Comparison of ENCODE assay signal across 26 cellular contexts in genomic region chr1:117396074-117396473, GRCh38.
"Had no signal": no experiment of that assay in that cellular context is flagged by ENCODE, and none has a peak within 500 bp of the region (broad histone marks: within the 10 kb centered on the region; RNA-seq: fewer than 3 reads in every experiment).

No MANE protein-coding gene starts in this region.

- H3K27me3 ChIP-seq: neutrophil, right lobe of liver, sigmoid colon, stomach, thyroid gland, tibial nerve, upper lobe of left lung, vagina had no signal

- H3K9me3 ChIP-seq: neutrophil, psoas muscle, right lobe of liver, sigmoid colon, stomach, thoracic aorta, thyroid gland, upper lobe of left lung, vagina had no signal

- FAIRE-seq: small intestine, urothelium cell line had no signal

- H3K27ac ChIP-seq: neutrophil, parathyroid adenoma, psoas muscle, right lobe of liver, sigmoid colon, thoracic aorta, thyroid gland, tibial nerve, upper lobe of left lung, vagina had no signal

- DNase-seq: nephron progenitor cell; nucleus accumbens; posterior cingulate gyrus; psoas muscle; right cardiac atrium; right lobe of liver; sigmoid colon; small intestine; stimulated activated CD4-positive, alpha-beta T cell treated with anti-CD3 and anti-CD28 coated beads, Interleukin-15, amount 100 ng/mL, for 24 hours; stimulated activated CD4-positive, alpha-beta T cell treated with anti-CD3 and anti-CD28 coated beads, Interleukin-2, amount 100 ng/mL, for 24 hours; stimulated activated CD4-positive, alpha-beta T cell treated with anti-CD3 and anti-CD28 coated beads, Interleukin-2, amount 100 ng/mL, for 48 hours; stimulated activated CD4-positive, alpha-beta T cell treated with anti-CD3 and anti-CD28 coated beads, Interleukin-4, amount 100 ng/mL, for 24 hours; stimulated activated naive B cell treated with anti-CD40 and anti-IgM and Interleukin-4, amounts not matched to agents 10 μg/mL and 1 μg/mL and 100 μg/mL, for 72 hours; stimulated activated naive CD4-positive, alpha-beta T cell treated with Interleukin-2 at 50 U/mL for 16 hours; stomach; thyroid gland; trophoblast cell; upper lobe of left lung had no signal

- ATAC-seq: natural killer cell treated with Interleukin-12 subunit alpha and Interleukin-12 subunit beta and Interleukin-15 and Interleukin-18, amount 100 ng/mL, for 72 hours; psoas muscle; right cardiac atrium; right lobe of liver; stimulated activated effector memory CD8-positive, alpha-beta T cell treated with anti-CD3 and anti-CD28 coated beads, Interleukin-12 subunit alpha, Interleukin-12 subunit beta, amount 100 ng/mL, for 72 hours; stimulated activated naive B cell treated with anti-CD40 and anti-IgM and Interleukin-4, amounts not matched to agents 10 μg/mL and 1 μg/mL and 100 μg/mL, for 72 hours had no signal

- H3K4me3 ChIP-seq: psoas muscle, right lobe of liver, sigmoid colon, stomach, thoracic aorta, thyroid gland, tibial nerve, upper lobe of left lung, vagina had no signal

- H3K36me3 ChIP-seq: neutrophil, right lobe of liver, sigmoid colon, stomach, thoracic aorta, thyroid gland, tibial nerve, upper lobe of left lung, vagina had no signal
